In genomic region chr20:19793716-19794115, GRCh38 we compare ENCODE assay signal across 21 cellular contexts. TPM values are rescaled to one million over a fixed set of nuclear protein-coding genes. Genes with fewer than 3 reads are reported as not detected.
DNase-seq lines count a peak whose midpoint lies in the region; ATAC-seq, FAIRE-seq and TF ChIP-seq lines count a peak whose summit lies in the region.
"Had no signal": no experiment of that assay in that cellular context is flagged by ENCODE, and none has a peak within 500 bp of the region (broad histone marks: within the 10 kb centered on the region; RNA-seq: fewer than 3 reads in every experiment).

No MANE protein-coding gene starts in this region.

- H3K79me2 ChIP-seq in HepG2 (ENCODE audit: insufficient read depth, low read length): no peaks in the 10 kb centered on the region

- no TSS peak for BruUV-seq in HepG2 (replicated peaks; lab: Mats Ljungman, UMichigan)

- intact Hi-C loops in HepG2 (cut with micrococcal nuclease; ENCODE audit: unreplicated experiment): no loop called here
- intact Hi-C loops in right lobe of liver (cut with DNase I): no loop called here

- FAIRE-seq in HepG2 (lab: Jason Lieb, UNC): no peak
- FAIRE-seq: D721Med, G401.6, GM12891, GM19239 had no signal

- 66% methylated on average over 2 of the region's 2 CpGs for WGBS in HepG2 (ENCODE audit: low lambda C conversion rate)
- 94% methylated on average over 2 of the region's 2 CpGs for WGBS in right lobe of liver (ENCODE audit: insufficient coverage, low coverage, low lambda C conversion rate, missing lambda C conversion rate)
- WGBS in mesenchymal stem cell: 100% methylated on average over 2 of the region's 2 CpGs

- in situ Hi-C loops in HepG2 (cut with HindIII; ENCODE audit: extremely low pct_ligation_motif_present, low pct_unique_long_range_greater_than_20kb): no loop called here

- H3K79me1 ChIP-seq in mesenchymal stem cell (replicated peaks; ENCODE audit: low read length, poor library complexity, severe bottlenecking): peaks cover 27% of the 10 kb centered on the region

- H3K9ac ChIP-seq in HepG2 (ENCODE audit: insufficient read depth, low read depth, low read length) (no peak overlapping the region), mesenchymal stem cell (ENCODE audit: low read length) (no peak overlapping the region)
- H3K9ac ChIP-seq: BLaER1 had no signal

- DNase-seq in HepG2 (ENCODE audit: low spot score): no peak
- no peak for DNase-seq in right lobe of liver
- DNase-seq in mesenchymal stem cell: no peak
- no peak for DNase-seq in CD8-positive, alpha-beta memory T cell
- no peak for DNase-seq in NCI-H69 (lab: John Stamatoyannopoulos, UW)
- DNase-seq: ACHN; BE2C; C1 segment of cervical spinal cord; Caco-2; Calu3; CD4-positive, alpha-beta memory T cell; CD4-positive, CD25-positive, alpha-beta regulatory T cell; DMS79 treated with DMSO at 0.1 percent for 48 hours; GF-D8 had no signal

- H3K27ac ChIP-seq in HepG2 (ENCODE audit: extremely low read length, insufficient read depth, low read length): no peak overlapping the region
- no peak overlapping the region for H3K27ac ChIP-seq in right lobe of liver
- H3K27ac ChIP-seq in mesenchymal stem cell (ENCODE audit: low read length, poor library complexity, severe bottlenecking): no peak overlapping the region
- no peak overlapping the region for H3K27ac ChIP-seq in CD8-positive, alpha-beta memory T cell (ENCODE audit: low read depth, low read length)
- H3K27ac ChIP-seq: 22Rv1, BLaER1 had no signal

- no peak for TF ChIP-seq POLR2A in HepG2 (IDR thresholded peaks at IDR 0.05; ENCODE audit: insufficient read depth in 1 of 2, low read depth in 2 of 2, low read length in 2 of 2)
- no peak for TF ChIP-seq POLR2A in right lobe of liver (IDR thresholded peaks at IDR 0.05)

- H4K20me1 ChIP-seq in HepG2 (ENCODE audit: insufficient read depth, low read length): no peaks in the 10 kb centered on the region
- H4K20me1 ChIP-seq: BLaER1 had no signal

- H3K9me3 ChIP-seq in HepG2 (ENCODE audit: low read length) (peaks cover 9% of the 10 kb centered on the region), right lobe of liver (no peaks in the 10 kb centered on the region), mesenchymal stem cell (ENCODE audit: control insufficient read depth, low read length) (peaks cover 4% of the 10 kb centered on the region)
- H3K9me3 ChIP-seq in CD8-positive, alpha-beta memory T cell (ENCODE audit: low read length): no peaks in the 10 kb centered on the region
- H3K9me3 ChIP-seq: BE2C had no signal

- no peak overlapping the region for H2BK15ac ChIP-seq in mesenchymal stem cell (ENCODE audit: low read depth, poor library complexity, severe bottlenecking)

- no peak overlapping the region for H3K27ac Mint-ChIP-seq in CD8-positive, alpha-beta memory T cell
- H3K27ac Mint-ChIP-seq: CD14-positive monocyte; CD4-positive, alpha-beta memory T cell; CD4-positive, CD25-positive, alpha-beta regulatory T cell had no signal

- H2AFZ ChIP-seq in HepG2 (ENCODE audit: low read length) (no peak overlapping the region), mesenchymal stem cell (ENCODE audit: low read depth, low read length) (no peak overlapping the region)

- CTCF ChIA-PET in HepG2 (lab: Yijun Ruan, JAX; ENCODE audit: low intra/inter-chr PET ratio, low total read pairs): no interaction called here
- CTCF ChIA-PET in CD8-positive, alpha-beta memory T cell (lab: Charles Lee): no interaction called here

- H3K18ac ChIP-seq in mesenchymal stem cell (ENCODE audit: low read depth in 1 of 2, low read length in 2 of 2): peak overlapping the region in 1 of 2 experiments; percentile 28

- no peak overlapping the region for H2BK120ac ChIP-seq in mesenchymal stem cell (ENCODE audit: low read depth, low read length)

- peak overlapping the region; percentile 6 to 56 for H2BK12ac ChIP-seq in mesenchymal stem cell (ENCODE audit: low read length in 2 of 2)

- H3K4me1 ChIP-seq in HepG2 (ENCODE audit: insufficient read depth, low read length) (no peaks in the 10 kb centered on the region), right lobe of liver (peaks cover 0 to 5% (median 0%) of the 10 kb centered on the region in 4 donors), mesenchymal stem cell (ENCODE audit: control insufficient read depth, insufficient read depth, low read depth, low read length) (peaks cover 1% of the 10 kb centered on the region)
- H3K4me1 ChIP-seq in CD8-positive, alpha-beta memory T cell (ENCODE audit: insufficient read depth, low read length): no peaks in the 10 kb centered on the region
- H3K4me1 ChIP-seq: BE2C, BLaER1 had no signal

- H3K4me2 ChIP-seq in HepG2 (ENCODE audit: low read depth, low read length): no peak overlapping the region
- no peak overlapping the region for H3K4me2 ChIP-seq in mesenchymal stem cell (ENCODE audit: low read length, poor library complexity, severe bottlenecking)
- H3K4me2 ChIP-seq: BLaER1 had no signal

- ATAC-seq in HepG2: no peak
- ATAC-seq in right lobe of liver: no peak

- H3K36me3 ChIP-seq in HepG2 (replicated peaks in 1 of 2; ENCODE audit: control insufficient read depth in 1 of 2, insufficient read depth in 2 of 2, low read length in 2 of 2) (no peaks in the 10 kb centered on the region), right lobe of liver (no peaks in the 10 kb centered on the region), mesenchymal stem cell (ENCODE audit: control insufficient read depth in 1 of 2, insufficient read depth in 2 of 2, low read depth in 1 of 2, low read length in 2 of 2) (peaks cover 3 to 14% of the 10 kb centered on the region in 2 experiments)
- no peaks in the 10 kb centered on the region for H3K36me3 ChIP-seq in CD8-positive, alpha-beta memory T cell (ENCODE audit: insufficient read depth, low read length)
- H3K36me3 ChIP-seq: BE2C, BLaER1 had no signal

- no peak overlapping the region for H3K4me3 Mint-ChIP-seq in CD8-positive, alpha-beta memory T cell
- H3K4me3 Mint-ChIP-seq: CD14-positive monocyte; CD4-positive, alpha-beta memory T cell; CD4-positive, CD25-positive, alpha-beta regulatory T cell had no signal

- TF ChIP-seq CTCF in HepG2 (CRISPR knock-in tag; IDR thresholded peaks at IDR 0.05) (no peak), right lobe of liver (IDR thresholded peaks at IDR 0.05) (no peak)

- no peak overlapping the region for H4K91ac ChIP-seq in mesenchymal stem cell (ENCODE audit: low read length)

- no peaks in the 10 kb centered on the region for H3K4me1 Mint-ChIP-seq in CD8-positive, alpha-beta memory T cell
- H3K4me1 Mint-ChIP-seq: CD14-positive monocyte; CD4-positive, alpha-beta memory T cell; CD4-positive, CD25-positive, alpha-beta regulatory T cell had no signal

- TF ChIP-seq EP300 in HepG2 (IDR thresholded peaks at IDR 0.05; ENCODE audit: low read depth in 2 of 2, low read length in 2 of 2) (no peak), HepG2 (CRISPR knock-in tag; IDR thresholded peaks at IDR 0.05; ENCODE audit: borderline replicate concordance) (no peak)

- H3K9me3 Mint-ChIP-seq in CD8-positive, alpha-beta memory T cell: peaks cover 0 to 3% (median 0%) of the 10 kb centered on the region in 5 donors
- H3K9me3 Mint-ChIP-seq: CD14-positive monocyte had no signal

- no peak overlapping the region for H3K4ac ChIP-seq in mesenchymal stem cell (ENCODE audit: low read depth in 1 of 2, low read length in 2 of 2)

- no peak overlapping the region for H2BK5ac ChIP-seq in mesenchymal stem cell (ENCODE audit: low read depth, low read length, poor library complexity, severe bottlenecking)

- H3K23ac ChIP-seq in mesenchymal stem cell (ENCODE audit: low read length in 2 of 2): no peak overlapping the region

- H2AK5ac ChIP-seq in mesenchymal stem cell (ENCODE audit: low read length, severe bottlenecking): no peak overlapping the region

- TF ChIP-seq RAD21 in HepG2 (CRISPR knock-in tag; IDR thresholded peaks at IDR 0.05): no peak

- POLR2A ChIA-PET in HepG2 (lab: Yijun Ruan, JAX): no interaction called here
- POLR2A ChIA-PET in CD8-positive, alpha-beta memory T cell (lab: Charles Lee): no interaction called here

- no peak overlapping the region for H4K8ac ChIP-seq in mesenchymal stem cell (ENCODE audit: low read length)

- no peak overlapping the region for H3K4me3 ChIP-seq in HepG2 (replicated peaks in 1 of 3; ENCODE audit: insufficient read depth in 1 of 3, low read depth in 2 of 3, low read length in 3 of 3)
- H3K4me3 ChIP-seq in right lobe of liver: no peak overlapping the region
- no peak overlapping the region for H3K4me3 ChIP-seq in mesenchymal stem cell (ENCODE audit: insufficient read depth in 1 of 2, low read depth in 1 of 2, low read length in 2 of 2)
- no peak overlapping the region for H3K4me3 ChIP-seq in CD8-positive, alpha-beta memory T cell (ENCODE audit: low read length)
- H3K4me3 ChIP-seq: BLaER1 had no signal

- H3K27me3 ChIP-seq in HepG2 (ENCODE audit: control insufficient read depth in 1 of 2, insufficient read depth in 2 of 2, low read length in 2 of 2) (no peaks in the 10 kb centered on the region), right lobe of liver (no peaks in the 10 kb centered on the region), mesenchymal stem cell (ENCODE audit: control insufficient read depth in 1 of 2, insufficient read depth in 1 of 2, low read length in 2 of 2) (no peaks in the 10 kb centered on the region)
- no peaks in the 10 kb centered on the region for H3K27me3 ChIP-seq in CD8-positive, alpha-beta memory T cell (ENCODE audit: insufficient read depth, low read length, poor library complexity, severe bottlenecking)
- H3K27me3 ChIP-seq: BLaER1 had no signal

- H3K27me3 Mint-ChIP-seq in CD8-positive, alpha-beta memory T cell: peaks cover 0 to 3% of the 10 kb centered on the region in 2 donors

- H3K36me3 Mint-ChIP-seq in CD8-positive, alpha-beta memory T cell: no peaks in the 10 kb centered on the region
- H3K36me3 Mint-ChIP-seq: CD4-positive, alpha-beta memory T cell; CD4-positive, CD25-positive, alpha-beta regulatory T cell had no signal

- H3K14ac ChIP-seq in mesenchymal stem cell (ENCODE audit: low read length in 2 of 2): no peak overlapping the region

RNA-seq across cellular contexts. Expression of gene RIN2, which starts 35.7 kb away (rescaled TPM):
- total RNA-seq in HepG2 (2016; rRNA removed; fragmentation: Illumina TruSeq; extraction: Trizol) (2.4 and 2.5 TPM in 2 replicates), right lobe of liver (10 to 100 TPM in 4 of 6 experiments, 1 to 10 TPM in 2; 7.0 to 37.7 (median 13.8) TPM)
- total RNA-seq in HepG2 (2016; cell fraction: cytosol; rRNA removed; fragmentation: Illumina TruSeq; extraction: Trizol; ENCODE audit: low read depth): 0.97 and 1.3 TPM in 2 replicates
- total RNA-seq in HepG2 (2016; cell fraction: insoluble cytoplasmic fraction; rRNA removed; fragmentation: Illumina TruSeq; extraction: Trizol): 2.5 and 2.7 TPM in 2 replicates
- 2.7 and 3.4 TPM in 2 replicates for total RNA-seq in HepG2 (2016; cell fraction: membrane; rRNA removed; fragmentation: Illumina TruSeq; extraction: Trizol)
- total RNA-seq in HepG2 (2016; cell fraction: nucleus; rRNA removed; fragmentation: Illumina TruSeq; extraction: Trizol): 2.6 and 4.1 TPM in 2 replicates
- 5.1 and 6.3 TPM in 2 replicates for polyA plus RNA-seq in HepG2 (2011; rRNA removed)
- polyA plus RNA-seq in HepG2 (2011; cell fraction: cytosol; rRNA removed): 2.9 and 3.5 TPM in 2 replicates
- 7.6 and 9.1 TPM in 2 replicates for polyA plus RNA-seq in HepG2 (2011; cell fraction: nucleus; rRNA removed)
- 8.9 and 11.8 TPM in 2 replicates for polyA plus RNA-seq in HepG2 (2012)
- 1.6 TPM in 2 replicates for polyA plus RNA-seq in HepG2 (2016; cell fraction: cytosol; fragmentation: Illumina TruSeq; extraction: Trizol; ENCODE audit: low read depth)
- polyA plus RNA-seq in HepG2 (2016; cell fraction: insoluble cytoplasmic fraction; fragmentation: Illumina TruSeq; extraction: Trizol; ENCODE audit: low read depth): 1.5 and 1.8 TPM in 2 replicates
- 2.1 and 2.3 TPM in 2 replicates for polyA plus RNA-seq in HepG2 (2016; cell fraction: membrane; fragmentation: Illumina TruSeq; extraction: Trizol; ENCODE audit: low read depth)
- 2.1 and 2.4 TPM in 2 replicates for polyA plus RNA-seq in HepG2 (2016; cell fraction: nucleus; fragmentation: Illumina TruSeq; extraction: Trizol; ENCODE audit: insufficient read depth, low read depth)
- 10.0 and 31.5 TPM in 2 replicates for polyA minus RNA-seq in HepG2 (2011; rRNA and poly(A)+ RNA removed; ENCODE audit: low replicate concordance)
- 7.6 and 13.8 TPM in 2 replicates for polyA minus RNA-seq in HepG2 (2011; cell fraction: cytosol; rRNA and poly(A)+ RNA removed)
- 28.8 and 31.8 TPM in 2 replicates for polyA minus RNA-seq in HepG2 (2011; cell fraction: nucleus; rRNA and poly(A)+ RNA removed)
- 44.5 TPM for polyA plus RNA-seq in mesenchymal stem cell (2013, experiment 1 of 2)
- polyA plus RNA-seq in mesenchymal stem cell (2013, experiment 2 of 2): 41.0 TPM
- total RNA-seq in CD8-positive, alpha-beta memory T cell: under 1 TPM; 0.37 to 0.49 TPM
- not detected for polyA plus RNA-seq in CD8-positive, alpha-beta memory T cell
- polyA plus RNA-seq: CD4-positive, alpha-beta memory T cell; CD4-positive, CD25-positive, alpha-beta regulatory T cell had no signal
